ENCODE assay signal across 28 cellular contexts in the genomic region with DNA sequence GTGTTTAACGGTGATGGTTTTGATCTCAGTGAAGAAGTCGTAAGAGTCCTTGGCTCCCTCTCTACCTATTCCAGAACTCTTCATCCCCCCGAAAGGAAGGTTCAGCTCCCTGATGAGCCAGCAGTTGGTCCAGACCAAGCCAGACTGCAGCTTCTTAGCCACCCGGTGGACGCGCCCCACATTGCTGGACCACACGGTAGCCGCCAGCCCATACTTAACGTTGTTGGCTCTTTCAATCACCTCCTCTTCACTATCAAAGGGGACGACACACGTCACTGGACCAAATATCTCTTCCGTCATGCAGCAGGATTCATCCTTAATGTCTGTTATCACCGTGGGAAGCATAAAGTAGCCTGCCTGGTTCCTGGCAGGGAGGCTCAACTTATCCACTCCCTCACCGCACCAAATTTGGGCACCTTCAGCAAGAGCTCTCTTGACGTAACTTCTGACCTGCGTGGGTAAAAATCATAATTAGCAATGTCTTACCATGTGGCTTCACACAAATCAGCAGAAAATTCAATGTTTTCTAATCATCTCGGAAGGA.
"Had no signal": no experiment of that assay in that cellular context is flagged by ENCODE, and none has a peak within 500 bp of the region (broad histone marks: within the 10 kb centered on the region; RNA-seq: fewer than 3 reads in every experiment).

No MANE protein-coding gene starts in this region.

- ATAC-seq: activated CD8-positive, alpha-beta memory T cell treated with anti-CD3 and anti-CD28 coated beads, Interleukin-2, amount 10 ng/mL, durations not matched to agents 7 days and 5 days; activated CD8-positive, alpha-beta T cell treated with anti-CD3 and anti-CD28 coated beads for 36 hours; activated naive CD4-positive, alpha-beta T cell treated with anti-CD3 and anti-CD28 coated beads, Interleukin-2, amount 50 U/mL, for 72 hours; left ventricle myocardium superior; naive thymus-derived CD8-positive, alpha-beta T cell; upper lobe of right lung had no signal

- H3K36me3 Mint-ChIP-seq: activated CD8-positive, alpha-beta memory T cell treated with anti-CD3 and anti-CD28 coated beads, Interleukin-2, amount 10 ng/mL, durations not matched to agents 7 days and 5 days; activated naive CD4-positive, alpha-beta T cell treated with anti-CD3 and anti-CD28 coated beads, Interleukin-2, amount 50 U/mL, for 72 hours; mesothelial cell of epicardium had no signal

- H3K27me3 ChIP-seq: hepatocyte, spleen, upper lobe of right lung had no signal

- H3K27me3 Mint-ChIP-seq: activated CD4-positive, alpha-beta T cell treated with anti-CD3 and anti-CD28 coated beads, Interleukin-2, amount 10 ng/mL, durations not matched to agents 7 days and 5 days; activated CD8-positive, alpha-beta memory T cell treated with anti-CD3 and anti-CD28 coated beads, Interleukin-2, amount 10 ng/mL, durations not matched to agents 7 days and 5 days; activated CD8-positive, alpha-beta T cell treated with anti-CD3 and anti-CD28 coated beads for 36 hours; brain; naive thymus-derived CD8-positive, alpha-beta T cell had no signal

- H3K4me1 ChIP-seq: prostate gland, spleen, upper lobe of right lung had no signal

- H3K9me3 Mint-ChIP-seq: activated CD4-positive, alpha-beta T cell treated with anti-CD3 and anti-CD28 coated beads, Interleukin-2, amount 10 ng/mL, durations not matched to agents 7 days and 5 days; activated CD8-positive, alpha-beta T cell treated with anti-CD3 and anti-CD28 coated beads for 36 hours; activated naive CD4-positive, alpha-beta T cell treated with anti-CD3 and anti-CD28 coated beads, Interleukin-2, amount 50 U/mL, for 72 hours; activated T-helper 1 cell treated with anti-CD3 and anti-CD28 coated beads, Interleukin-12 subunit alpha, Interleukin-12 subunit beta, Interleukin-2, Interleukin-4 antibody, amounts not matched to agents 30 ng/mL and 10 ng/mL and 1 ng/mL, durations not matched to agents 14 hours and 24 hours and 36 hours; brain; dendritic cell treated with granulocyte-macrophage colony-stimulating factor and Interleukin-4, amounts not matched to agents 40 ng/mL and 50 ng/mL, for 4 days; naive thymus-derived CD8-positive, alpha-beta T cell had no signal

- H3K79me2 ChIP-seq: hepatocyte had no signal

- DNase-seq: activated CD4-positive, alpha-beta T cell treated with anti-CD3 and anti-CD28 coated beads, Interleukin-2, amount 10 ng/mL, durations not matched to agents 7 days and 5 days; activated CD4-positive, CD25-positive, alpha-beta regulatory T cell treated with anti-CD3 and anti-CD28 coated beads, Interleukin-2, amount 50 U/mL, for 72 hours; activated CD8-positive, alpha-beta memory T cell treated with anti-CD3 and anti-CD28 coated beads, Interleukin-2, amount 10 ng/mL, durations not matched to agents 7 days and 5 days; activated CD8-positive, alpha-beta T cell treated with anti-CD3 and anti-CD28 coated beads for 36 hours; activated gamma-delta T cell; activated T-cell treated with anti-CD3 and anti-CD28 coated beads for 4 hours; aorta; caudate nucleus; effector CD4-positive, alpha-beta T cell; erythroblast; glutamatergic neuron; kidney glomerular epithelial cell; left ventricle myocardium superior; mammary epithelial cell; naive thymus-derived CD8-positive, alpha-beta T cell; spleen; stimulated activated CD4-positive, alpha-beta T cell treated with anti-CD3 and anti-CD28 coated beads, Interleukin-4, amount 100 ng/mL, for 1 hour; stimulated activated naive CD4-positive, alpha-beta T cell; upper lobe of right lung had no signal

- H3K9me3 ChIP-seq: prostate gland, spleen, upper lobe of right lung had no signal

- H3K4me1 Mint-ChIP-seq: activated CD4-positive, alpha-beta T cell treated with anti-CD3 and anti-CD28 coated beads, Interleukin-2, amount 10 ng/mL, durations not matched to agents 7 days and 5 days; activated CD8-positive, alpha-beta memory T cell treated with anti-CD3 and anti-CD28 coated beads, Interleukin-2, amount 10 ng/mL, durations not matched to agents 7 days and 5 days; brain; mesothelial cell of epicardium; naive thymus-derived CD8-positive, alpha-beta T cell had no signal

- H3K4me3 ChIP-seq: hepatocyte, prostate gland, spleen, upper lobe of right lung had no signal

- H3K4me2 ChIP-seq: hepatocyte had no signal

- H3K27ac ChIP-seq: hepatocyte, prostate gland, spleen, upper lobe of right lung, VCaP had no signal

- FAIRE-seq: frontal cortex had no signal

- H3K4me3 Mint-ChIP-seq: activated CD4-positive, alpha-beta T cell treated with anti-CD3 and anti-CD28 coated beads, Interleukin-2, amount 10 ng/mL, durations not matched to agents 7 days and 5 days; activated CD8-positive, alpha-beta memory T cell treated with anti-CD3 and anti-CD28 coated beads, Interleukin-2, amount 10 ng/mL, durations not matched to agents 7 days and 5 days; activated CD8-positive, alpha-beta T cell treated with anti-CD3 and anti-CD28 coated beads for 36 hours; activated T-helper 1 cell treated with anti-CD3 and anti-CD28 coated beads, Interleukin-12 subunit alpha, Interleukin-12 subunit beta, Interleukin-2, Interleukin-4 antibody, amounts not matched to agents 30 ng/mL and 10 ng/mL and 1 ng/mL, durations not matched to agents 14 hours and 24 hours and 36 hours; brain; dendritic cell treated with granulocyte-macrophage colony-stimulating factor and Interleukin-4, amounts not matched to agents 40 ng/mL and 50 ng/mL, for 4 days; mesothelial cell of epicardium; naive thymus-derived CD8-positive, alpha-beta T cell had no signal

- H3K27ac Mint-ChIP-seq: activated CD4-positive, alpha-beta T cell treated with anti-CD3 and anti-CD28 coated beads, Interleukin-2, amount 10 ng/mL, durations not matched to agents 7 days and 5 days; activated CD8-positive, alpha-beta memory T cell treated with anti-CD3 and anti-CD28 coated beads, Interleukin-2, amount 10 ng/mL, durations not matched to agents 7 days and 5 days; activated CD8-positive, alpha-beta T cell treated with anti-CD3 and anti-CD28 coated beads for 36 hours; activated naive CD4-positive, alpha-beta T cell treated with anti-CD3 and anti-CD28 coated beads, Interleukin-2, amount 50 U/mL, for 72 hours; activated T-helper 1 cell treated with anti-CD3 and anti-CD28 coated beads, Interleukin-12 subunit alpha, Interleukin-12 subunit beta, Interleukin-2, Interleukin-4 antibody, amounts not matched to agents 30 ng/mL and 10 ng/mL and 1 ng/mL, durations not matched to agents 14 hours and 24 hours and 36 hours; brain; dendritic cell treated with granulocyte-macrophage colony-stimulating factor and Interleukin-4, amounts not matched to agents 40 ng/mL and 50 ng/mL, for 4 days; mesothelial cell of epicardium had no signal

- H3K36me3 ChIP-seq: prostate gland, spleen, upper lobe of right lung had no signal

- H2AFZ ChIP-seq: hepatocyte had no signal
